1 cellular context compared by ENCODE assay signal in the genomic region with DNA sequence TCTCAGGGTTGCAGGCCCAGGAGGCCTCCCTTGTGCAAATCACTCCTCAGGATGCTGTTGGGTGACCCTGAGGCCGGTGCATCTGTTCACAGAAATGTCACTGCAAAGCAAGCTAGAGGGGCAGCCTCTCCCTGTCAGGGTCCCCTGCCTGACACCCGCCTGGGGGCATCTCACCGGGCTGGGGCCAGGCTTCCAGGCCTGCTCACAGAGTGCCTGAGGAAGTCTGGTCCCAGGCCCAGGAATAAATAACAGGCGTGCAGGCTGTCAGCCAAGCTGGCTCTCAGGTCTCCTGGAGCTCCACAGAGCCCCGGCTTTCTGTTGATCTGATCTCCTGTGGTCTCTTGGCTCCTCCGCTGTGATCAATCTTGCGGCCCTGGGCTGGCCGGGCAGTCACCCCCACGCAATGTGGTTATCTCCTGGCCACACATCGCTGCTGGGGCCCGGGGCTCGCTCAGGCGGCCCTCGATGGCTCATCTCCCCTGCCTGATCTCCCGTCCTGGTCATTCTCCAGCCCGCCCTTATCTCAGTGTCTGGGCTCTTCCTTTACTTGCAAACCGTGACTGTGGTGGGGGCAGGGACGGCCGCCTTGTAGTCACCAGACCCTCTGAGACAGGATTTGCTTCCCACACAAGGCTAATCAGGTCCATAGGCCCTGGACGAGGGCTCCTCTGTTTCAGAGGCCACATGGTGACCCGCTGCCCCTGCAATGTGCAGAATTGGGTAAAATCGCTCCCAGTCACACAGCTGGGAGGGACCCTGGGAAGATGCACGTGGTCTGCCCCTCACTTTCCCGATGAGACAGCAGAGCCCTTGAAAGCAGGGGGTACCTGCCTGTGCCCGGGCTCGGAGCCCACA.
TF ChIP-seq lines count a peak whose summit lies in the region.

No MANE protein-coding gene starts in this region.

TF ChIP-seq in SK-N-SH treated with all-trans-retinoic acid at 6 μM for 48 hours, 23 proteins besides CTCF, POLR2A, EP300 and RAD21 (continued from another document):
- TF ChIP-seq, protein P1, sequence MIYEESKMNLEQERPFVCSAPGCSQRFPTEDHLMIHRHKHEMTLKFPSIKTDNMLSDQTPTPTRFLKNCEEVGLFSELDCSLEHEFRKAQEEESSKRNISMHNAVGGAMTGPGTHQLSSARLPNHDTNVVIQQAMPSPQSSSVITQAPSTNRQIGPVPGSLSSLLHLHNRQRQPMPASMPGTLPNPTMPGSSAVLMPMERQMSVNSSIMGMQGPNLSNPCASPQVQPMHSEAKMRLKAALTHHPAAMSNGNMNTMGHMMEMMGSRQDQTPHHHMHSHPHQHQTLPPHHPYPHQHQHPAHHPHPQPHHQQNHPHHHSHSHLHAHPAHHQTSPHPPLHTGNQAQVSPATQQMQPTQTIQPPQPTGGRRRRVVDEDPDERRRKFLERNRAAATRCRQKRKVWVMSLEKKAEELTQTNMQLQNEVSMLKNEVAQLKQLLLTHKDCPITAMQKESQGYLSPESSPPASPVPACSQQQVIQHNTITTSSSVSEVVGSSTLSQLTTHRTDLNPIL (CRISPR knock-in tag; IDR thresholded peaks at IDR 0.05; ENCODE audit: low read depth), result no peak
- peak; percentile 79 for TF ChIP-seq TCF4 (CRISPR knock-in tag; IDR thresholded peaks at IDR 0.05; ENCODE audit: borderline replicate concordance)
- no peak for TF ChIP-seq TOX (CRISPR knock-in tag; IDR thresholded peaks at IDR 0.05; ENCODE audit: borderline replicate concordance)
- TF ChIP-seq ZC3H10 (CRISPR knock-in tag; IDR thresholded peaks at IDR 0.05), result no peak
- TF ChIP-seq ZFP3 (CRISPR knock-in tag; IDR thresholded peaks at IDR 0.05), result 0 out of 2 replicates have a peak, but pooled peaks have one; percentile 14
- TF ChIP-seq CSDC2 (CRISPR knock-in tag; IDR thresholded peaks at IDR 0.05), result no peak
- no peak for TF ChIP-seq ZNF565 (CRISPR knock-in tag; conservative IDR thresholded peaks at IDR 0.05; ENCODE audit: low read depth)
- TF ChIP-seq ESRRG (CRISPR knock-in tag; IDR thresholded peaks at IDR 0.05), result no peak
- TF ChIP-seq ISL1 (CRISPR knock-in tag; IDR thresholded peaks at IDR 0.05), result no peak
- TF ChIP-seq, protein P2, sequence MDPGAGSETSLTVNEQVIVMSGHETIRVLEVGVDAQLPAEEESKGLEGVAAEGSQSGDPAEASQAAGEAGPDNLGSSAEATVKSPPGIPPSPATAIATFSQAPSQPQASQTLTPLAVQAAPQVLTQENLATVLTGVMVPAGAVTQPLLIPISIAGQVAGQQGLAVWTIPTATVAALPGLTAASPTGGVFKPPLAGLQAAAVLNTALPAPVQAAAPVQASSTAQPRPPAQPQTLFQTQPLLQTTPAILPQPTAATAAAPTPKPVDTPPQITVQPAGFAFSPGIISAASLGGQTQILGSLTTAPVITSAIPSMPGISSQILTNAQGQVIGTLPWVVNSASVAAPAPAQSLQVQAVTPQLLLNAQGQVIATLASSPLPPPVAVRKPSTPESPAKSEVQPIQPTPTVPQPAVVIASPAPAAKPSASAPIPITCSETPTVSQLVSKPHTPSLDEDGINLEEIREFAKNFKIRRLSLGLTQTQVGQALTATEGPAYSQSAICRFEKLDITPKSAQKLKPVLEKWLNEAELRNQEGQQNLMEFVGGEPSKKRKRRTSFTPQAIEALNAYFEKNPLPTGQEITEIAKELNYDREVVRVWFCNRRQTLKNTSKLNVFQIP (CRISPR knock-in tag; IDR thresholded peaks at IDR 0.05; ENCODE audit: borderline replicate concordance, low read depth), result no peak
- TF ChIP-seq, protein P3, sequence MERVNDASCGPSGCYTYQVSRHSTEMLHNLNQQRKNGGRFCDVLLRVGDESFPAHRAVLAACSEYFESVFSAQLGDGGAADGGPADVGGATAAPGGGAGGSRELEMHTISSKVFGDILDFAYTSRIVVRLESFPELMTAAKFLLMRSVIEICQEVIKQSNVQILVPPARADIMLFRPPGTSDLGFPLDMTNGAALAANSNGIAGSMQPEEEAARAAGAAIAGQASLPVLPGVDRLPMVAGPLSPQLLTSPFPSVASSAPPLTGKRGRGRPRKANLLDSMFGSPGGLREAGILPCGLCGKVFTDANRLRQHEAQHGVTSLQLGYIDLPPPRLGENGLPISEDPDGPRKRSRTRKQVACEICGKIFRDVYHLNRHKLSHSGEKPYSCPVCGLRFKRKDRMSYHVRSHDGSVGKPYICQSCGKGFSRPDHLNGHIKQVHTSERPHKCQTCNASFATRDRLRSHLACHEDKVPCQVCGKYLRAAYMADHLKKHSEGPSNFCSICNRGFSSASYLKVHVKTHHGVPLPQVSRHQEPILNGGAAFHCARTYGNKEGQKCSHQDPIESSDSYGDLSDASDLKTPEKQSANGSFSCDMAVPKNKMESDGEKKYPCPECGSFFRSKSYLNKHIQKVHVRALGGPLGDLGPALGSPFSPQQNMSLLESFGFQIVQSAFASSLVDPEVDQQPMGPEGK (CRISPR knock-in tag; IDR thresholded peaks at IDR 0.05; ENCODE audit: borderline replicate concordance), result no peak
